ENCODE assay signal across 1 cellular context in the genomic region with DNA sequence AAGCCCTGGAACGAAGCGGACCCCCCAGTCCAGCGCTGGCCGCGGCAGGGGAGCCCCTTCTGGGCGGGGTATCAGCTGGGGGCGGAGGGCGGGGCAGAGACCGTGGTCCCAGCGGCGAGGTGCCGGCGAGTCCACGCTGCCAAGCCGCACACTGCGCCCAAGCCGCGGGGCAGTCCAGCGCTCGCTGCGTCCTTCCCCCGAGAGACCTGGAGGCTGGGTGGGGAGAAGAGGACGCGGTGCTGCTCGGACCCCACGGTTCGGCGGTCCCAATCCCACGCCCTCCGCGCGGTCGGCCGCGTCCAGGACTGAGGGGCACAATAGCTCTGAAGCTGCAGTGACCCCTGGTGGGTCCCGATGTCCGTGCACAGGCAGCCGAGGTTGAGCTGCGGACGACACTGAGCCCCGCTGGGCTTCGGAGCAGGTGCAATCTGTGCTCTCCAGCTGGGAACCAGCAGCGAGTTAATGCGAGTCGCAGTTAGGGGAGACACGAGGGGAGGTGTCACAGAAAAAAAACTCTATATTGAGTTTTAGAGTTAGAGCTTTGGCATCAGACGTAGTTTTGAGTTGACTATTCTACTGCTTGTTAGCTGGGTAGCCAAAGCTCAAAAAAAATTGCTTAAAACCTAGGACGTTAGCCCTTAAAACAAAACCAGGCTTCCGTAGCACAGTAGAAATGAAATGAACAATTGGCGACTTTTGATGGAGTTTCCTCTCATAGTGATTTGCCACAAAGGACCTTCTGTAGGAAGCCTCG.
TF ChIP-seq lines count a peak whose summit lies in the region.

No MANE protein-coding gene starts in this region.

TF ChIP-seq in K562, 482 proteins besides CTCF, POLR2A, EP300 and RAD21 (continued from another document):
- 0 out of 4 replicates have a peak, but pooled peaks of 1 of the 2 experiments have one; percentile 36 for TF ChIP-seq UBTF (IDR thresholded peaks at IDR 0.05; ENCODE audit: borderline replicate concordance in 1 of 2, low read depth in 2 of 2, low read length in 2 of 2)
- peak; percentile 27 for TF ChIP-seq CTCFL (IDR thresholded peaks at IDR 0.05; ENCODE audit: borderline replicate concordance, insufficient read depth, low read depth, low read length, poor library complexity, severe bottlenecking)
- TF ChIP-seq, protein P1, sequence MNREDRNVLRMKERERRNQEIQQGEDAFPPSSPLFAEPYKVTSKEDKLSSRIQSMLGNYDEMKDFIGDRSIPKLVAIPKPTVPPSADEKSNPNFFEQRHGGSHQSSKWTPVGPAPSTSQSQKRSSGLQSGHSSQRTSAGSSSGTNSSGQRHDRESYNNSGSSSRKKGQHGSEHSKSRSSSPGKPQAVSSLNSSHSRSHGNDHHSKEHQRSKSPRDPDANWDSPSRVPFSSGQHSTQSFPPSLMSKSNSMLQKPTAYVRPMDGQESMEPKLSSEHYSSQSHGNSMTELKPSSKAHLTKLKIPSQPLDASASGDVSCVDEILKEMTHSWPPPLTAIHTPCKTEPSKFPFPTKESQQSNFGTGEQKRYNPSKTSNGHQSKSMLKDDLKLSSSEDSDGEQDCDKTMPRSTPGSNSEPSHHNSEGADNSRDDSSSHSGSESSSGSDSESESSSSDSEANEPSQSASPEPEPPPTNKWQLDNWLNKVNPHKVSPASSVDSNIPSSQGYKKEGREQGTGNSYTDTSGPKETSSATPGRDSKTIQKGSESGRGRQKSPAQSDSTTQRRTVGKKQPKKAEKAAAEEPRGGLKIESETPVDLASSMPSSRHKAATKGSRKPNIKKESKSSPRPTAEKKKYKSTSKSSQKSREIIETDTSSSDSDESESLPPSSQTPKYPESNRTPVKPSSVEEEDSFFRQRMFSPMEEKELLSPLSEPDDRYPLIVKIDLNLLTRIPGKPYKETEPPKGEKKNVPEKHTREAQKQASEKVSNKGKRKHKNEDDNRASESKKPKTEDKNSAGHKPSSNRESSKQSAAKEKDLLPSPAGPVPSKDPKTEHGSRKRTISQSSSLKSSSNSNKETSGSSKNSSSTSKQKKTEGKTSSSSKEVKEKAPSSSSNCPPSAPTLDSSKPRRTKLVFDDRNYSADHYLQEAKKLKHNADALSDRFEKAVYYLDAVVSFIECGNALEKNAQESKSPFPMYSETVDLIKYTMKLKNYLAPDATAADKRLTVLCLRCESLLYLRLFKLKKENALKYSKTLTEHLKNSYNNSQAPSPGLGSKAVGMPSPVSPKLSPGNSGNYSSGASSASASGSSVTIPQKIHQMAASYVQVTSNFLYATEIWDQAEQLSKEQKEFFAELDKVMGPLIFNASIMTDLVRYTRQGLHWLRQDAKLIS (CRISPR knock-in tag; IDR thresholded peaks at IDR 0.05) = peak; percentile 48; the same call in 1 of the 2 replicates
- no peak for TF ChIP-seq HDAC8 (tag; IDR thresholded peaks at IDR 0.05)
- TF ChIP-seq, protein P2, sequence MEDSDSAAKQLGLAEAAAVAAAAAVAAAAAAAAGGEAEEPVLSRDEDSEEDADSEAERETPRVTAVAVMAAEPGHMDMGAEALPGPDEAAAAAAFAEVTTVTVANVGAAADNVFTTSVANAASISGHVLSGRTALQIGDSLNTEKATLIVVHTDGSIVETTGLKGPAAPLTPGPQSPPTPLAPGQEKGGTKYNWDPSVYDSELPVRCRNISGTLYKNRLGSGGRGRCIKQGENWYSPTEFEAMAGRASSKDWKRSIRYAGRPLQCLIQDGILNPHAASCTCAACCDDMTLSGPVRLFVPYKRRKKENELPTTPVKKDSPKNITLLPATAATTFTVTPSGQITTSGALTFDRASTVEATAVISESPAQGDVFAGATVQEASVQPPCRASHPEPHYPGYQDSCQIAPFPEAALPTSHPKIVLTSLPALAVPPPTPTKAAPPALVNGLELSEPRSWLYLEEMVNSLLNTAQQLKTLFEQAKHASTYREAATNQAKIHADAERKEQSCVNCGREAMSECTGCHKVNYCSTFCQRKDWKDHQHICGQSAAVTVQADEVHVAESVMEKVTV (CRISPR knock-in tag; IDR thresholded peaks at IDR 0.05) = peak; percentile 37; the same call in 1 of the 2 replicates
- 0 out of 2 replicates have a peak, but pooled peaks have one; percentile 37 for TF ChIP-seq KDM2B (CRISPR knock-in tag; IDR thresholded peaks at IDR 0.05)
- TF ChIP-seq CCNT2 (IDR thresholded peaks at IDR 0.05; ENCODE audit: borderline replicate concordance, extremely low read depth, insufficient read length, low read depth, low read length) = peak; percentile 23
- peak; percentile 74 for TF ChIP-seq SMC3 (conservative IDR thresholded peaks at IDR 0.05; ENCODE audit: insufficient read depth, low read depth, low read length)
- no peak for TF ChIP-seq MCM7 (IDR thresholded peaks at IDR 0.05)
- no peak for TF ChIP-seq ZNF217 (CRISPR knock-in tag; IDR thresholded peaks at IDR 0.05)
- no peak for TF ChIP-seq ZNF699 (CRISPR knock-in tag; IDR thresholded peaks at IDR 0.05; ENCODE audit: insufficient replicate concordance)
- TF ChIP-seq MNT (conservative IDR thresholded peaks at IDR 0.05) = peak in 1 of 2 experiments; percentile 26; a peak in 1 of 4 replicates
- TF ChIP-seq CTBP1 (IDR thresholded peaks at IDR 0.05; ENCODE audit: borderline replicate concordance) = peak; percentile 35; the same call in 1 of the 2 replicates
TF ChIP-seq in K562: peak in this region for 40.
